21 cellular contexts compared by ENCODE assay signal in genomic region chr3:101802179-101802578, GRCh38. TPM values are rescaled to one million over a fixed set of nuclear protein-coding genes. Genes with fewer than 3 reads are reported as not detected.
A peak's percentile ranks its signal among the peaks of the same experiment; 100 is the strongest.
DNase-seq lines count a peak whose midpoint lies in the region; ATAC-seq and TF ChIP-seq lines count a peak whose summit lies in the region.
"Had no signal": no experiment of that assay in that cellular context is flagged by ENCODE, and none has a peak within 500 bp of the region (broad histone marks: within the 10 kb centered on the region; RNA-seq: fewer than 3 reads in every experiment).

No MANE protein-coding gene starts in this region.

- H3K9me3 ChIP-seq in CD4-positive, alpha-beta memory T cell (ENCODE audit: control insufficient read depth in 1 of 2, low read length in 2 of 2), result no peaks in the 10 kb centered on the region
- H3K9me3 ChIP-seq in Peyer's patch, result no peaks in the 10 kb centered on the region

- CTCF ChIA-PET in CD4-positive, alpha-beta memory T cell (lab: Charles Lee; ENCODE audit: partially characterized antibody), result interaction anchor here (0.6 to 15.7 kb wide), 37 partner anchors 9 to 735 kb away, joined by 3 to 573 read pairs (median 6); partner anchors contain the start of genes CEP97, NFKBIZ and NXPE3
- CTCF ChIA-PET in T-cell (lab: Charles Lee), result interaction anchor here (0.6 to 3.9 kb wide), 34 partner anchors 8 to 1801 kb away, joined by 3 to 30 read pairs (median 5); partner anchors contain the start of genes CEP97 (in 1 of the 2), NXPE3 (in 1 of the 2) and RPL24 (in 1 of the 2)

- H3K27ac ChIP-seq in CD4-positive, alpha-beta memory T cell (ENCODE audit: low read depth, low read length), result no peak overlapping the region
- H3K27ac ChIP-seq in Peyer's patch, result no peak overlapping the region
- H3K27ac ChIP-seq: KMS-11 had no signal

- peaks cover 9% of the 10 kb centered on the region for H3K36me3 Mint-ChIP-seq in activated naive CD8-positive, alpha-beta T cell
- peaks cover 36% of the 10 kb centered on the region for H3K36me3 Mint-ChIP-seq in activated naive CD8-positive, alpha-beta T cell treated with anti-CD3 and anti-CD28 coated beads, Interleukin-2, amount 50 U/mL, for 24 hours (ENCODE audit: low read depth)
- peaks cover 50 to 60% of the 10 kb centered on the region in 2 donors for H3K36me3 Mint-ChIP-seq in CD4-positive, alpha-beta memory T cell
- peaks cover 58% of the 10 kb centered on the region for H3K36me3 Mint-ChIP-seq in T-cell
- H3K36me3 Mint-ChIP-seq in naive thymus-derived CD8-positive, alpha-beta T cell, result peaks cover 0 to 67% (median 23%) of the 10 kb centered on the region in 3 donors

- H3K36me3 ChIP-seq in CD4-positive, alpha-beta memory T cell (ENCODE audit: insufficient read depth, low read length), result peaks cover 10% of the 10 kb centered on the region
- peaks cover 0 to 8% (median 0%) of the 10 kb centered on the region in 3 donors for H3K36me3 ChIP-seq in Peyer's patch

- H3K27me3 Mint-ChIP-seq in activated naive CD8-positive, alpha-beta T cell, result no peaks in the 10 kb centered on the region
- no peaks in the 10 kb centered on the region for H3K27me3 Mint-ChIP-seq in activated naive CD8-positive, alpha-beta T cell treated with anti-CD3 and anti-CD28 coated beads, Interleukin-2, amount 50 U/mL, for 24 hours
- no peaks in the 10 kb centered on the region for H3K27me3 Mint-ChIP-seq in CD4-positive, alpha-beta memory T cell
- no peaks in the 10 kb centered on the region for H3K27me3 Mint-ChIP-seq in T-cell
- no peaks in the 10 kb centered on the region for H3K27me3 Mint-ChIP-seq in naive thymus-derived CD8-positive, alpha-beta T cell

- DNase-seq in activated naive CD8-positive, alpha-beta T cell treated with anti-CD3 and anti-CD28 coated beads, Interleukin-2, amount 50 U/mL, for 24 hours, result no peak
- no peak for DNase-seq in CD4-positive, alpha-beta memory T cell
- no peak for DNase-seq in T-cell
- DNase-seq in naive thymus-derived CD8-positive, alpha-beta T cell, result no peak
- DNase-seq in Peyer's patch, result no peak
- DNase-seq: C1 segment of cervical spinal cord, H9, IMR-90, NCI-H1048, NCI-H1417 treated with DMSO at 0.1 percent for 48 hours, NCI-H1694 treated with DMSO at 0.1 percent for 48 hours, NCI-H2081, NCI-H2171, NCI-H226, NCI-H510A, NCI-H69, SHP77 treated with DMSO at 0.1 percent for 48 hours had no signal

- no peaks in the 10 kb centered on the region for H3K9me3 Mint-ChIP-seq in activated naive CD8-positive, alpha-beta T cell (ENCODE audit: low read depth)
- H3K9me3 Mint-ChIP-seq in activated naive CD8-positive, alpha-beta T cell treated with anti-CD3 and anti-CD28 coated beads, Interleukin-2, amount 50 U/mL, for 24 hours, result no peaks in the 10 kb centered on the region
- no peaks in the 10 kb centered on the region for H3K9me3 Mint-ChIP-seq in CD4-positive, alpha-beta memory T cell
- H3K9me3 Mint-ChIP-seq in T-cell, result no peaks in the 10 kb centered on the region
- no peaks in the 10 kb centered on the region for H3K9me3 Mint-ChIP-seq in naive thymus-derived CD8-positive, alpha-beta T cell
- H3K9me3 Mint-ChIP-seq: GM23338, H9 had no signal

- no peak for TF ChIP-seq CTCF in Peyer's patch (IDR thresholded peaks at IDR 0.05)

- intact Hi-C loops in CD4-positive, alpha-beta memory T cell (cut with micrococcal nuclease), result no loop called here

- H3K27me3 ChIP-seq in CD4-positive, alpha-beta memory T cell (ENCODE audit: insufficient read depth, low read length), result no peaks in the 10 kb centered on the region
- no peaks in the 10 kb centered on the region for H3K27me3 ChIP-seq in Peyer's patch

- TF ChIP-seq POLR2A in Peyer's patch (IDR thresholded peaks at IDR 0.05), result no peak

- peaks cover 13% of the 10 kb centered on the region for H3K4me1 ChIP-seq in CD4-positive, alpha-beta memory T cell (ENCODE audit: insufficient read depth, low read length)
- no peaks in the 10 kb centered on the region for H3K4me1 ChIP-seq in Peyer's patch

- POLR2A ChIA-PET in CD4-positive, alpha-beta memory T cell (lab: Charles Lee; ENCODE audit: partially characterized antibody), result interaction anchor here (1.0 to 1.3 kb wide), 2 partner anchors 23 to 48 kb away, joined by 5 read pairs; partner anchors contain the start of genes NFKBIZ and NXPE3
- POLR2A ChIA-PET in T-cell (lab: Charles Lee), result interaction anchor here (0.6 to 1.7 kb wide), 5 partner anchors 13 to 421 kb away, joined by 3 to 5 read pairs (median 4); partner anchors contain the start of gene NFKBIZ (in 1 of the 2)
- POLR2A ChIA-PET in naive thymus-derived CD8-positive, alpha-beta T cell (lab: Charles Lee), result interaction anchor here (1.2 to 2.4 kb wide), 2 partner anchors 48 to 423 kb away, joined by 7 to 8 read pairs; partner anchors contain the start of gene NFKBIZ

- no peak for ATAC-seq in activated naive CD8-positive, alpha-beta T cell treated with anti-CD3 and anti-CD28 coated beads, Interleukin-2, amount 50 U/mL, for 24 hours
- ATAC-seq in T-cell (replicated peaks in 1 of 4) (no peak), GM21723 (IDR thresholded peaks at IDR 0.05; ENCODE audit: unreplicated experiment) (no peak)
- no peak for ATAC-seq in naive thymus-derived CD8-positive, alpha-beta T cell
- ATAC-seq: GM23338 had no signal

- H3K4me3 ChIP-seq in CD4-positive, alpha-beta memory T cell (ENCODE audit: low read length in 2 of 2), result no peak overlapping the region
- H3K4me3 ChIP-seq in Peyer's patch, result no peak overlapping the region
- H3K4me3 ChIP-seq: GM23338 had no signal

- H3K4me1 Mint-ChIP-seq in activated naive CD8-positive, alpha-beta T cell (ENCODE audit: low read depth), result peaks cover 35% of the 10 kb centered on the region
- H3K4me1 Mint-ChIP-seq in activated naive CD8-positive, alpha-beta T cell treated with anti-CD3 and anti-CD28 coated beads, Interleukin-2, amount 50 U/mL, for 24 hours, result peaks cover 18% of the 10 kb centered on the region
- peaks cover 14 to 40% (median 21%) of the 10 kb centered on the region in 4 donors for H3K4me1 Mint-ChIP-seq in CD4-positive, alpha-beta memory T cell
- peaks cover 34 to 53% (median 43%) of the 10 kb centered on the region in 3 donors for H3K4me1 Mint-ChIP-seq in T-cell
- H3K4me1 Mint-ChIP-seq in naive thymus-derived CD8-positive, alpha-beta T cell, result peaks cover 9 to 44% (median 39%) of the 10 kb centered on the region in 4 donors

- H3K4me3 Mint-ChIP-seq in activated naive CD8-positive, alpha-beta T cell, result no peak overlapping the region
- no peak overlapping the region for H3K4me3 Mint-ChIP-seq in activated naive CD8-positive, alpha-beta T cell treated with anti-CD3 and anti-CD28 coated beads, Interleukin-2, amount 50 U/mL, for 24 hours
- no peak overlapping the region for H3K4me3 Mint-ChIP-seq in CD4-positive, alpha-beta memory T cell
- H3K4me3 Mint-ChIP-seq in T-cell, result no peak overlapping the region
- no peak overlapping the region for H3K4me3 Mint-ChIP-seq in naive thymus-derived CD8-positive, alpha-beta T cell
- H3K4me3 Mint-ChIP-seq: GM23338, H9 had no signal

- H3K27ac Mint-ChIP-seq in activated naive CD8-positive, alpha-beta T cell, result peak overlapping the region; percentile 59
- H3K27ac Mint-ChIP-seq in activated naive CD8-positive, alpha-beta T cell treated with anti-CD3 and anti-CD28 coated beads, Interleukin-2, amount 50 U/mL, for 24 hours, result no peak overlapping the region
- H3K27ac Mint-ChIP-seq in CD4-positive, alpha-beta memory T cell, result peak overlapping the region; percentile 22 to 85 (median 66)
- H3K27ac Mint-ChIP-seq in T-cell, result peak overlapping the region; percentile 73 to 81
- peak overlapping the region in 7 of 10 donors; percentile 29 to 91 (median 52) for H3K27ac Mint-ChIP-seq in naive thymus-derived CD8-positive, alpha-beta T cell
- H3K27ac Mint-ChIP-seq: GM23338, H9 had no signal

RNA-seq across cellular contexts. Expression of gene NXPE3, which starts 23.2 kb away (rescaled TPM):
- 10 to 100 TPM; 35.7 to 37.2 TPM for total RNA-seq in CD4-positive, alpha-beta memory T cell
- 10 to 100 TPM; 36.2 to 50.0 TPM for polyA plus RNA-seq in CD4-positive, alpha-beta memory T cell
- total RNA-seq in T-cell (10 to 100 TPM; 38.0 to 44.8 (median 41.3) TPM), Peyer's patch (10 to 100 TPM in 1 of 4 donors, 1 to 10 TPM in 3; 1.4 to 62.7 (median 3.2) TPM)
- total RNA-seq in naive thymus-derived CD8-positive, alpha-beta T cell, result 10 to 100 TPM; 38.3 to 40.0 TPM
- 10 to 100 TPM; 32.5 to 61.0 (median 50.2) TPM for polyA plus RNA-seq in naive thymus-derived CD8-positive, alpha-beta T cell

RNA-seq across cellular contexts. Expression of gene NFKBIZ, which starts 47.1 kb away (rescaled TPM):
- 10 to 100 TPM; 75.9 to 79.5 TPM for total RNA-seq in CD4-positive, alpha-beta memory T cell
- polyA plus RNA-seq in CD4-positive, alpha-beta memory T cell, result 10 to 100 TPM in 1 of 2 donors, 1 to 10 TPM in 1; 7.3 to 13.2 TPM
- total RNA-seq in T-cell (100 to 1,000 TPM; 130 to 720 (median 132) TPM), Peyer's patch (10 to 100 TPM; 37.1 to 70.1 (median 52.9) TPM)
- 100 to 1,000 TPM; 148 to 151 TPM for total RNA-seq in naive thymus-derived CD8-positive, alpha-beta T cell
- 10 to 100 TPM in 2 of 3 donors, 1 to 10 TPM in 1; 9.3 to 23.6 (median 20.2) TPM for polyA plus RNA-seq in naive thymus-derived CD8-positive, alpha-beta T cell
